In genomic region chr6:759729-760128, GRCh38 we compare ENCODE assay signal across 33 cellular contexts.
"Had no signal": no experiment of that assay in that cellular context is flagged by ENCODE, and none has a peak within 500 bp of the region (broad histone marks: within the 10 kb centered on the region; RNA-seq: fewer than 3 reads in every experiment).

No MANE protein-coding gene starts in this region.

- H3K36me3 ChIP-seq: MG63 had no signal

- H3K9me3 ChIP-seq: MG63 had no signal

- H3K27me3 ChIP-seq: MG63 had no signal

- DNase-seq: MG63, MM.1S, NCI-H1048, NCI-H1092, NCI-H1092 treated with DMSO at 0.1 percent for 48 hours, NCI-H1105, NCI-H1105 treated with DMSO at 0.1 percent for 48 hours, NCI-H1417, NCI-H1417 treated with DMSO at 0.1 percent for 48 hours, NCI-H1436 treated with DMSO at 0.1 percent for 48 hours, NCI-H146, NCI-H1694, NCI-H1694 treated with DMSO at 0.1 percent for 48 hours, NCI-H187, NCI-H187 treated with DMSO at 0.1 percent for 48 hours, NCI-H1930, NCI-H2029, NCI-H2029 treated with DMSO at 0.1 percent for 48 hours, NCI-H2081, NCI-H2081 treated with DMSO at 0.1 percent for 48 hours, NCI-H2107, NCI-H2171, NCI-H2171 treated with DMSO at 0.1 percent for 48 hours, NCI-H2227 treated with DMSO at 0.1 percent for 48 hours, NCI-H226, NCI-H345, NCI-H446, NCI-H446 treated with DMSO at 0.1 percent for 48 hours, NCI-H510A, NCI-H510A treated with DMSO at 0.1 percent for 48 hours, NCI-H524, NCI-H524 treated with DMSO at 0.1 percent for 48 hours, NCI-H526 had no signal

- H3K4me3 ChIP-seq: MG63 had no signal
